11 cellular contexts compared by ENCODE assay signal in genomic region chr15:32649336-32649735, GRCh38. TPM values are rescaled to one million over a fixed set of nuclear protein-coding genes. Genes with fewer than 3 reads are reported as not detected.
A peak's percentile ranks its signal among the peaks of the same experiment; 100 is the strongest.
DNase-seq lines count a peak whose midpoint lies in the region; ATAC-seq and TF ChIP-seq lines count a peak whose summit lies in the region.
"Had no signal": no experiment of that assay in that cellular context is flagged by ENCODE, and none has a peak within 500 bp of the region (broad histone marks: within the 10 kb centered on the region; RNA-seq: fewer than 3 reads in every experiment).

No MANE protein-coding gene starts in this region.

- TF ChIP-seq RAD21 in SK-N-SH (IDR thresholded peaks at IDR 0.05; ENCODE audit: low read length), result peak; percentile 30; the same call in 1 of the 2 replicates

- no peak for TF ChIP-seq EP300 in SK-N-SH (IDR thresholded peaks at IDR 0.05; ENCODE audit: borderline replicate concordance in 1 of 2, low read depth in 1 of 2, low read length in 1 of 2)

- H3K4me1 ChIP-seq in A673 (ENCODE audit: insufficient read depth, low read length, poor library complexity, severe bottlenecking) (peaks cover 7% of the 10 kb centered on the region), SK-N-SH (ENCODE audit: control insufficient read depth in 1 of 2, insufficient read depth in 2 of 2, low read depth in 1 of 2, low read length in 1 of 2) (peaks cover 0 to 3% of the 10 kb centered on the region in 2 experiments; a peak in 1 of 4 replicates)

- no peaks in the 10 kb centered on the region for H3K79me2 ChIP-seq in SK-N-SH (ENCODE audit: insufficient read depth)

- H3K27me3 ChIP-seq in A673 (replicated peaks; ENCODE audit: insufficient read depth, low read depth, low read length, poor library complexity) (no peaks in the 10 kb centered on the region), SK-N-SH (ENCODE audit: insufficient read depth) (no peaks in the 10 kb centered on the region)

- DNase-seq in A673 (ENCODE audit: low spot score), result peak; percentile 17
- DNase-seq in GM13977 (ENCODE audit: low spot score), result no peak
- no peak for DNase-seq in SK-N-SH
- peak; percentile 50 for DNase-seq in hepatic stellate cell (ENCODE audit: low spot score)
- no peak for DNase-seq in NCI-H128 (lab: John Stamatoyannopoulos, UW; ENCODE audit: unreplicated experiment)
- no peak for DNase-seq in stimulated activated CD4-positive, alpha-beta T cell treated with anti-CD3 and anti-CD28 coated beads, Interleukin-12 subunit alpha, Interleukin-12 subunit beta, amount 100 ng/mL, for 4 hours
- DNase-seq in NCI-H146 treated with DMSO at 0.1 percent for 48 hours (lab: John Stamatoyannopoulos, UW; ENCODE audit: unreplicated experiment), result no peak
- DNase-seq: activated naive CD8-positive, alpha-beta T cell treated with anti-CD3 and anti-CD28 coated beads, Interleukin-2, amount 10 ng/mL, durations not matched to agents 7 days and 5 days; substantia nigra had no signal

- no peak for ATAC-seq in HG03460 (IDR thresholded peaks at IDR 0.05; ENCODE audit: unreplicated experiment)
- ATAC-seq: gastroesophageal sphincter had no signal

- peaks cover 4% of the 10 kb centered on the region for H3F3A ChIP-seq in SK-N-SH (replicated peaks; ENCODE audit: insufficient read depth)

- peak; percentile 47 for TF ChIP-seq CTCF in A673 (conservative IDR thresholded peaks at IDR 0.05; ENCODE audit: low read depth, low read length)
- peak; percentile 3 for TF ChIP-seq CTCF in GM13977 (IDR thresholded peaks at IDR 0.05; ENCODE audit: extremely low read depth, insufficient read depth, missing control alignments)
- TF ChIP-seq CTCF in SK-N-SH (IDR thresholded peaks at IDR 0.05), result peak; percentile 61

- H3K4me3 ChIP-seq in A673 (ENCODE audit: low read depth, low read length, poor library complexity, severe bottlenecking) (no peak overlapping the region), SK-N-SH (ENCODE audit: low read depth in 2 of 2, low read length in 1 of 2) (no peak overlapping the region)
- H3K4me3 ChIP-seq: gastroesophageal sphincter had no signal

- H3K9ac ChIP-seq in SK-N-SH, result no peak overlapping the region

- H3K36me3 ChIP-seq in A673 (ENCODE audit: insufficient read depth, low read length, poor library complexity, severe bottlenecking) (no peaks in the 10 kb centered on the region), SK-N-SH (replicated peaks in 1 of 2; ENCODE audit: control insufficient read depth in 1 of 2, insufficient read depth in 2 of 2, low read length in 1 of 2) (no peaks in the 10 kb centered on the region)
- H3K36me3 ChIP-seq: gastroesophageal sphincter had no signal

- no peak overlapping the region for H2AFZ ChIP-seq in SK-N-SH (ENCODE audit: low read depth)

- H3K4me2 ChIP-seq in SK-N-SH, result no peak overlapping the region

- WGBS in SK-N-SH (ENCODE audit: low lambda C conversion rate), result 85% methylated on average over 5 of the region's 5 CpGs

- H3K27ac ChIP-seq in A673 (ENCODE audit: low read depth, low read length, poor library complexity, severe bottlenecking) (no peak overlapping the region), SK-N-SH (ENCODE audit: low read depth in 2 of 2, low read length in 1 of 2) (no peak overlapping the region)
- H3K27ac ChIP-seq: gastroesophageal sphincter had no signal

- H3K9me3 ChIP-seq in A673 (ENCODE audit: low read depth, low read length, poor library complexity, severe bottlenecking) (no peaks in the 10 kb centered on the region), SK-N-SH (no peaks in the 10 kb centered on the region)
- H3K9me3 ChIP-seq: gastroesophageal sphincter had no signal

- POLR2A ChIA-PET in A673 (lab: Charles Lee; ENCODE audit: low non-redundant PET), result no interaction called here
- POLR2A ChIA-PET in SK-N-SH (lab: Yijun Ruan, JAX), result no interaction called here

- no peaks in the 10 kb centered on the region for H4K20me1 ChIP-seq in SK-N-SH (ENCODE audit: insufficient read depth)

- no peaks in the 10 kb centered on the region for H3K9me2 ChIP-seq in SK-N-SH

- in situ Hi-C loops in GM13977 (cut with MboI; ENCODE audit: low pct_unique_long_range_greater_than_20kb, low sequenced_read_pairs, unreplicated experiment), result no loop called here

- intact Hi-C loops in A673 (cut with micrococcal nuclease; ENCODE audit: unreplicated experiment), result no loop called here

- BruUV-seq in A673 (replicated peaks; lab: Mats Ljungman, UMichigan), result no TSS peak

- CTCF ChIA-PET in A673 (lab: Charles Lee), result interaction anchor here (1.1 kb wide), 1 partner anchor 307 kb away, joined by 3 read pairs; no protein-coding TSS in a partner anchor
- CTCF ChIA-PET in SK-N-SH (lab: Yijun Ruan, JAX), result interaction anchor here (0.8 to 6.8 kb wide), 8 partner anchors 9 to 359 kb away, joined by 3 to 62 read pairs (median 4); no protein-coding TSS in a partner anchor

TF ChIP-seq in SK-N-SH, 30 proteins besides CTCF, POLR2A, EP300 and RAD21:
- TF ChIP-seq, protein P1, sequence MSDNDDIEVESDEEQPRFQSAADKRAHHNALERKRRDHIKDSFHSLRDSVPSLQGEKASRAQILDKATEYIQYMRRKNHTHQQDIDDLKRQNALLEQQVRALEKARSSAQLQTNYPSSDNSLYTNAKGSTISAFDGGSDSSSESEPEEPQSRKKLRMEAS (IDR thresholded peaks at IDR 0.05; ENCODE audit: low read depth), result no peak
- TF ChIP-seq RXRA (IDR thresholded peaks at IDR 0.05; ENCODE audit: borderline replicate concordance, low read depth) (no peak), NRF1 (IDR thresholded peaks at IDR 0.05; ENCODE audit: low read depth, low read length) (no peak), SIN3A (IDR thresholded peaks at IDR 0.05; ENCODE audit: borderline replicate concordance, low read depth, low read length) (no peak), NFIC (IDR thresholded peaks at IDR 0.05; ENCODE audit: borderline replicate concordance) (no peak), TEAD4 (IDR thresholded peaks at IDR 0.05; ENCODE audit: borderline replicate concordance, insufficient read depth) (no peak), MXI1 (IDR thresholded peaks at IDR 0.05; ENCODE audit: low read depth, low read length) (no peak), USF2 (IDR thresholded peaks at IDR 0.05; ENCODE audit: borderline replicate concordance, low read depth, low read length) (no peak), RCOR1 (IDR thresholded peaks at IDR 0.05; ENCODE audit: low read length) (no peak), TCF12 (IDR thresholded peaks at IDR 0.05) (no peak), TAF1 (IDR thresholded peaks at IDR 0.05; ENCODE audit: borderline replicate concordance, low read depth, low read length) (no peak), ELF1 (IDR thresholded peaks at IDR 0.05) (no peak)
TF ChIP-seq in SK-N-SH: peak in this region for 0.

RNA-seq across cellular contexts. Expression of gene SCG5, which starts 7.8 kb away (rescaled TPM):
- total RNA-seq in A673 (2021), result 0.90 and 3.1 TPM in 2 replicates
- polyA plus RNA-seq in SK-N-SH (2012; rRNA removed), result 10.1 and 11.0 TPM in 2 replicates
- 11.8 and 16.0 TPM in 2 replicates for polyA plus RNA-seq in SK-N-SH (2012; cell fraction: cytosol; rRNA removed)
- 6.9 and 7.4 TPM in 2 replicates for polyA plus RNA-seq in SK-N-SH (2012; cell fraction: nucleus; rRNA removed)

RNA-seq across cellular contexts. Expression of gene ARHGAP11A, which starts 34.0 kb away (rescaled TPM):
- total RNA-seq in A673 (2021), result 167 and 173 TPM in 2 replicates
- 4.5 and 4.8 TPM in 2 replicates for polyA plus RNA-seq in SK-N-SH (2012; rRNA removed)
- 7.2 and 8.0 TPM in 2 replicates for polyA plus RNA-seq in SK-N-SH (2012; cell fraction: cytosol; rRNA removed)
- polyA plus RNA-seq in SK-N-SH (2012; cell fraction: nucleus; rRNA removed), result 3.5 and 4.8 TPM in 2 replicates

RNA-seq across cellular contexts. Expression of gene GOLGA8N, which starts 56.1 kb away (rescaled TPM):
- total RNA-seq in A673 (2021), result 3.1 and 4.3 TPM in 2 replicates
- 1.2 and 1.6 TPM in 2 replicates for polyA plus RNA-seq in SK-N-SH (2012; rRNA removed)
- polyA plus RNA-seq in SK-N-SH (2012; cell fraction: cytosol; rRNA removed), result 0.71 and 0.73 TPM in 2 replicates
- polyA plus RNA-seq in SK-N-SH (2012; cell fraction: nucleus; rRNA removed), result 10.0 and 10.8 TPM in 2 replicates

Comparison
In these comparisons a context has a peak if more than half of its experiments do, and no peak if none do; other contexts are left out.
1. DNase-seq: peak in A673 (single experiment) and hepatic stellate cell (single experiment); none in GM13977 (single experiment), SK-N-SH (single experiment), NCI-H128 (single experiment), stimulated activated CD4-positive, alpha-beta T cell treated with anti-CD3 and anti-CD28 coated beads, Interleukin-12 subunit alpha, Interleukin-12 subunit beta, amount 100 ng/mL, for 4 hours (single experiment) and NCI-H146 treated with DMSO at 0.1 percent for 48 hours (single experiment).
2. CTCF ChIP-seq: peak in every context shown above with its lines; median percentile 61 in SK-N-SH; 47 in A673; 3 in GM13977.